1 cellular context compared by ENCODE assay signal in genomic region chr16:21629602-21630539, GRCh38.
A peak's percentile ranks its signal among the peaks of the same experiment; 100 is the strongest.
TF ChIP-seq lines count a peak whose summit lies in the region.

No MANE protein-coding gene starts in this region.

TF ChIP-seq in A549, 52 proteins besides CTCF, POLR2A, EP300 and RAD21:
- peak; percentile 65 for TF ChIP-seq MAFK (IDR thresholded peaks at IDR 0.05; ENCODE audit: partially characterized antibody)
